ENCODE assay signal across 8 cellular contexts in the genomic region with DNA sequence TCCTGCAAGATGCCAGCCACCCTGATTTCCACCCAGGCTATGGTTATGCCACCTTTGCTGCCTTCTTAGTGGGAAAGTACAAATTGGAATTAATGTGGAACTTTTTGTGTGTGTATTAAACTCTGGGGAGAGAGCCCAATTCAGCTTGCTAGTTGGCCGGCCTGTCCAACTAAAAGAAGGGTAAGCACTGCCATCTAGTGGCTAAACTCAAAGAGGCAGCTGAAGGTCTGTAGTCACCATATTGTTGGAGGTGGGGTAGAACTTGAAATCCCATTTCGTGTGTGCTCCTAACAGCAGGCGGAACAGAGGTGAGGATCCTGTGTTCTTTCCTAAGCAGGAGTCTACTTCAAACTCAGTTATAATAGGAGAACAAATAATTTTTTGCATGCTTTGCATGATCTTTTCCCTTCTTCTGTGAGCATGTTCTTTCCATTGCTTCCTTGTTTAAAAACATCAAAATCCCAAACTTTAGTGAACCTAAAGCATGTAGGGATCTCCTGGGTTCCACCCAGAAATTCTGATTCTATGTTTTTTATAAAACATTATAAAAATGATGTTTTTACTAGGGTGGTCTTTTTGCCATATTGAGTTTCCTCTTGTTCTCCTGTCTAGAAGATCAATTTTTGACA.
DNase-seq lines count a peak whose midpoint lies in the region; ATAC-seq, FAIRE-seq and TF ChIP-seq lines count a peak whose summit lies in the region.

No MANE protein-coding gene starts in this region.

- peak; percentile 57 for DNase-seq in DMS153 treated with DMSO at 0.1 percent for 48 hours (lab: John Stamatoyannopoulos, UW; ENCODE audit: unreplicated experiment)
- DNase-seq in NCI-H526 treated with DMSO at 0.1 percent for 48 hours (lab: John Stamatoyannopoulos, UW): peak; percentile 91
- DNase-seq in activated CD4-positive, alpha-beta T cell treated with anti-CD3 and anti-CD28 coated beads, Interleukin-2, amount 50 U/mL, for 24 hours (ENCODE audit: low read depth in 1 of 2, low spot score in 1 of 2): peak; percentile 37 to 76
- DNase-seq in dedifferentiated amniotic fluid mesenchymal stem cell (ENCODE audit: extremely low spot score): peak; percentile 79
- peak in 1 of 3 donors; percentile 69 for DNase-seq in right lobe of liver
- DNase-seq in stimulated activated CD8-positive, alpha-beta memory T cell treated with anti-CD3 and anti-CD28 coated beads, Interleukin-12 subunit alpha, Interleukin-12 subunit beta, amount 100 ng/mL, for 4 hours (ENCODE audit: low read depth): peak; percentile 18
- DNase-seq in GM12892 (ENCODE audit: insufficient read length): no peak

- TF ChIP-seq POLR2A in right lobe of liver (IDR thresholded peaks at IDR 0.05): no peak
- TF ChIP-seq POLR2A in GM12892 (IDR thresholded peaks at IDR 0.05; ENCODE audit: low read depth, low read length): no peak

- H3K36me3 ChIP-seq in right lobe of liver: peaks cover 0 to 90% (median 35%) of the 10 kb centered on the region in 4 donors

- H3K27me3 ChIP-seq in right lobe of liver: no peaks in the 10 kb centered on the region

- ATAC-seq in HG03196 (IDR thresholded peaks at IDR 0.05; ENCODE audit: unreplicated experiment) (peak; percentile 32), right lobe of liver (peak; percentile 68 to 79 (median 71))

- H3K9me3 ChIP-seq in right lobe of liver: no peaks in the 10 kb centered on the region

- FAIRE-seq in GM12892 (lab: Jason Lieb, UNC): no peak

- H3K4me3 ChIP-seq in right lobe of liver: no peak overlapping the region

- peak overlapping the region in 1 of 3 donors; percentile 29 for H3K27ac ChIP-seq in right lobe of liver

- WGBS in right lobe of liver (ENCODE audit: insufficient coverage, low coverage, low lambda C conversion rate, missing lambda C conversion rate): 3% methylated on average over 3 of the region's 3 CpGs

- intact Hi-C loops in right lobe of liver (cut with DNase I): loop anchor here (10.0 kb wide), 2 partner anchors 107 to 267 kb away; no protein-coding TSS in a partner anchor

- peak; percentile 87 to 93 (median 91) for TF ChIP-seq CTCF in right lobe of liver (IDR thresholded peaks at IDR 0.05)

- peaks cover 0 to 28% (median 6%) of the 10 kb centered on the region in 4 donors for H3K4me1 ChIP-seq in right lobe of liver
